In genomic region chr6:39225946-39226437, GRCh38 we compare ENCODE assay signal across 10 cellular contexts. TPM values are rescaled to one million over a fixed set of nuclear protein-coding genes. Genes with fewer than 3 reads are reported as not detected.
DNase-seq lines count a peak whose midpoint lies in the region; ATAC-seq, FAIRE-seq and TF ChIP-seq lines count a peak whose summit lies in the region.
"Had no signal": no experiment of that assay in that cellular context is flagged by ENCODE, and none has a peak within 500 bp of the region (broad histone marks: within the 10 kb centered on the region; RNA-seq: fewer than 3 reads in every experiment).

No MANE protein-coding gene starts in this region.

- TF ChIP-seq CTCF in GM10266 (IDR thresholded peaks at IDR 0.05; ENCODE audit: control insufficient read depth, insufficient read depth, low read depth, missing control alignments) (no peak), K562 (IDR thresholded peaks at IDR 0.05 in 2 of 3, conservative IDR thresholded peaks at IDR 0.05 in 1 of 3; ENCODE audit: insufficient read depth in 2 of 3, low read depth in 1 of 3, low read length in 3 of 3) (no peak)

- H3K36me3 Mint-ChIP-seq in T-cell = no peaks in the 10 kb centered on the region

- ATAC-seq in T-cell (replicated peaks in 1 of 4) = peak in 3 of 4 experiments; percentile 34 to 64 (median 56)
- ATAC-seq in K562 = peak; percentile 9
- ATAC-seq in HG03135 (IDR thresholded peaks at IDR 0.05; ENCODE audit: unreplicated experiment) = no peak
- no peak for ATAC-seq in HG03565 (IDR thresholded peaks at IDR 0.05; ENCODE audit: unreplicated experiment)
- ATAC-seq: heart right ventricle had no signal

- CTCF ChIA-PET in T-cell (lab: Charles Lee) = no interaction called here
- CTCF ChIA-PET in K562 (lab: Yijun Ruan, JAX; ENCODE audit: low intra/inter-chr PET ratio) = no interaction called here

- peaks cover under 1% of the 10 kb centered on the region for H3K9me1 ChIP-seq in K562 (ENCODE audit: control insufficient read depth, insufficient read depth, low read length)

- H3K79me2 ChIP-seq in K562 (ENCODE audit: control insufficient read depth, insufficient read depth, low read length) = peaks cover 83% of the 10 kb centered on the region

- peak overlapping the region; percentile 73 for H3K4me3 ChIP-seq in K562
- H3K4me3 ChIP-seq: heart right ventricle had no signal

- peaks cover 61 to 62% of the 10 kb centered on the region in 2 experiments for H3K4me1 ChIP-seq in K562 (replicated peaks in 1 of 2; ENCODE audit: control insufficient read depth in 2 of 2, insufficient read depth in 2 of 2, low read length in 2 of 2)

- TF ChIP-seq RAD21 in K562 (CRISPR knock-in tag; conservative IDR thresholded peaks at IDR 0.05 in 1 of 2, IDR thresholded peaks at IDR 0.05 in 1 of 2) = no peak

- in situ Hi-C loops in K562 (cut with MboI) = no loop called here

- WGBS in K562 (ENCODE audit: insufficient coverage, low coverage, missing lambda C conversion rate) = 2% methylated on average over 6 of the region's 6 CpGs

- intact Hi-C loops in K562 (cut with micrococcal nuclease) = loop anchor here (5.0 to 10.0 kb wide), 2 partner anchors 59 to 111 kb away; partner anchors contain the start of gene SAYSD1

- peak overlapping the region in 2 of 3 donors; percentile 1 to 81 for H3K4me3 Mint-ChIP-seq in T-cell

- no peaks in the 10 kb centered on the region for H3K27me3 ChIP-seq in K562 (ENCODE audit: control insufficient read depth in 2 of 2, insufficient read depth in 2 of 2, low read length in 2 of 2)

- peak overlapping the region; percentile 91 for H3K4me2 ChIP-seq in K562 (ENCODE audit: insufficient read depth, low read length)

- H3K9ac ChIP-seq in K562 (ENCODE audit: insufficient read depth in 1 of 2, low read depth in 2 of 2, low read length in 2 of 2) = peak overlapping the region; percentile 55 to 82; a peak in 3 of 4 replicates

- peaks cover 46 to 64% (median 60%) of the 10 kb centered on the region in 3 donors for H3K4me1 Mint-ChIP-seq in T-cell

- peaks cover 11% of the 10 kb centered on the region; the same call in 1 of the 2 replicates for H4K20me1 ChIP-seq in K562 (replicated peaks; ENCODE audit: control insufficient read depth, insufficient read depth, low read length)

- TF ChIP-seq POLR2A in K562 (conservative IDR thresholded peaks at IDR 0.05) = peak; percentile 52; the same call in 1 of the 2 replicates

- no peaks in the 10 kb centered on the region for H3K9me3 ChIP-seq in K562 (replicated peaks; ENCODE audit: control insufficient read depth, insufficient read depth, low read depth, low read length)
- H3K9me3 ChIP-seq: heart right ventricle had no signal

- peak overlapping the region; percentile 92 for H3K27ac ChIP-seq in K562 (ENCODE audit: extremely low read depth, low read depth, low read length)

- H2AFZ ChIP-seq in K562 (ENCODE audit: low read depth, low read length) = peak overlapping the region; percentile 32; the same call in 1 of the 2 replicates

- peak; percentile 86 for FAIRE-seq in K562 (lab: Jason Lieb, UNC)

- no peaks in the 10 kb centered on the region for H3K9me3 Mint-ChIP-seq in T-cell

- H3K27ac Mint-ChIP-seq in T-cell = peak overlapping the region; percentile 18 to 78

- POLR2A ChIA-PET in T-cell (lab: Charles Lee) = no interaction called here
- POLR2A ChIA-PET in K562 (lab: Yijun Ruan, JAX) = interaction anchor here (0.6 to 2.5 kb wide), 5 partner anchors 10 to 25 kb away, joined by 3 to 14 read pairs (median 3); no protein-coding TSS in a partner anchor

- peak; percentile 59 for DNase-seq in GM10266 (ENCODE audit: extremely low spot score)
- DNase-seq in T-cell = peak in 27 of 34 experiments; percentile 5 to 55 (median 15)
- peak; percentile 59 to 88 (median 68) for DNase-seq in K562 (ENCODE audit: extremely low read depth in 1 of 4, low spot score in 3 of 4)
- peak; percentile 49 for DNase-seq in stimulated activated CD4-positive, alpha-beta T cell treated with anti-CD3 and anti-CD28 coated beads, Interleukin-2, amount 100 ng/mL, for 4 hours (ENCODE audit: low read depth)
- DNase-seq in occipital lobe (lab: John Stamatoyannopoulos, UW) = no peak
- no peak for DNase-seq in NCI-H1105 (lab: John Stamatoyannopoulos, UW)
- DNase-seq: amniotic stem cell, heart right ventricle had no signal

- peak; percentile 40; the same call in 1 of the 2 replicates for TF ChIP-seq EP300 in K562 (IDR thresholded peaks at IDR 0.05; ENCODE audit: low read length)

- BruUV-seq in K562 (replicated peaks; lab: Mats Ljungman, UMichigan) = TSS peak; percentile 58

- peaks cover 47% of the 10 kb centered on the region for H3K36me3 ChIP-seq in K562 (ENCODE audit: control insufficient read depth, insufficient read depth, low read length)
- H3K36me3 ChIP-seq: heart right ventricle had no signal

- H3K27me3 Mint-ChIP-seq in T-cell = peaks cover 0 to 11% of the 10 kb centered on the region in 2 donors

TF ChIP-seq in K562, 482 proteins besides CTCF, POLR2A, EP300 and RAD21 (continues in another document):
- TF ChIP-seq MNT (conservative IDR thresholded peaks at IDR 0.05) (peak; percentile 75 to 85), JUND (IDR thresholded peaks at IDR 0.05; ENCODE audit: borderline replicate concordance, low read depth, low read length) (peak; percentile 96), JUND (tag; IDR thresholded peaks at IDR 0.05; ENCODE audit: borderline replicate concordance, low read depth, low read length) (peak; percentile 96), E2F4 (CRISPR knock-in tag; IDR thresholded peaks at IDR 0.05; ENCODE audit: low read depth) (0 out of 2 replicates have a peak, but pooled peaks have one; percentile 42), OTX1 (CRISPR knock-in tag; IDR thresholded peaks at IDR 0.05) (0 out of 2 replicates have a peak, but pooled peaks have one; percentile 47), TCFL5 (CRISPR knock-in tag; conservative IDR thresholded peaks at IDR 0.05) (0 out of 2 replicates have a peak, but pooled peaks have one; percentile 25), ZNF311 (CRISPR knock-in tag; IDR thresholded peaks at IDR 0.05) (0 out of 2 replicates have a peak, but pooled peaks have one; percentile 41), L3MBTL2 (IDR thresholded peaks at IDR 0.05) (peak; percentile 68), NFRKB (IDR thresholded peaks at IDR 0.05; ENCODE audit: low read depth) (0 out of 2 replicates have a peak, but pooled peaks have one; percentile 72), ZNF699 (CRISPR knock-in tag; IDR thresholded peaks at IDR 0.05; ENCODE audit: insufficient replicate concordance) (no peak)

RNA-seq across cellular contexts. Expression of gene KCNK5, which starts 3.3 kb away (rescaled TPM):
- total RNA-seq in T-cell = 1 to 10 TPM in 2 of 5 donors, under 1 TPM in 3; 0.60 to 1.1 (median 0.93) TPM
- 39.4 and 105 TPM in 2 replicates for total RNA-seq in K562 (2011; cell fraction: chromatin; rRNA removed; ENCODE audit: low replicate concordance)
- total RNA-seq in K562 (2011; cell fraction: nucleolus; rRNA removed) = 101 and 127 TPM in 2 replicates
- 65.7 and 73.6 TPM in 2 replicates for total RNA-seq in K562 (2011; cell fraction: nucleoplasm; rRNA removed)
- 35.5 and 38.0 TPM in 2 replicates for total RNA-seq in K562 (2014; rRNA removed)
- total RNA-seq in K562 (2014; rRNA removed; fragmentation: Illumina TruSeq; extraction: Trizol) = 12.7 and 15.0 TPM in 2 replicates
- 26.1 and 27.1 TPM in 2 replicates for total RNA-seq in K562 (2015; rRNA removed; fragmentation: Illumina TruSeq; extraction: Trizol)
- total RNA-seq in K562 (2021) = 41.6 and 45.8 TPM in 2 replicates
- 17.5 and 24.6 TPM in 2 replicates for polyA plus RNA-seq in K562 (2011; rRNA removed)
- 21.1 and 29.2 TPM in 2 replicates for polyA plus RNA-seq in K562 (2011; cell fraction: cytosol; rRNA removed)
- polyA plus RNA-seq in K562 (2011; cell fraction: nucleus; rRNA removed) = 43.7 and 67.2 TPM in 2 replicates
- 31.4 and 32.9 TPM in 2 replicates for polyA plus RNA-seq in K562 (2012)
- polyA plus RNA-seq in K562 (2014; fragmentation: Illumina TruSeq; extraction: Trizol) = 25.8 and 31.8 TPM in 2 replicates
- 1 to 10 TPM; 1.5 to 1.9 TPM for polyA plus RNA-seq in K562 (2014; fragmentation: Nextera tagmentation; extraction: Ambion mirVana)
- 25.6 and 31.5 TPM in 2 replicates for polyA plus RNA-seq in K562 (2014; rRNA removed)
- 19.7 and 25.9 TPM in 2 replicates for polyA minus RNA-seq in K562 (2011; rRNA and poly(A)+ RNA removed)
- polyA minus RNA-seq in K562 (2011; cell fraction: cytosol; rRNA and poly(A)+ RNA removed) = 29.4 and 31.6 TPM in 2 replicates
- polyA minus RNA-seq in K562 (2011; cell fraction: nucleus; rRNA and poly(A)+ RNA removed) = 22.3 and 24.7 TPM in 2 replicates
- 0.16 TPM for total RNA-seq in occipital lobe

Comparison
In these comparisons a context has a peak if more than half of its experiments do, and no peak if none do; other contexts are left out.
1. DNase-seq: peak in GM10266 (single experiment), T-cell (27 of 34), K562 (4 of 4) and stimulated activated CD4-positive, alpha-beta T cell treated with anti-CD3 and anti-CD28 coated beads, Interleukin-2, amount 100 ng/mL, for 4 hours (single experiment); none in occipital lobe (single experiment) and NCI-H1105 (single experiment).
2. ATAC-seq: peak in T-cell (3 of 4) and K562 (single experiment); none in HG03135 (single experiment) and HG03565 (single experiment).
3. RNA of gene KCNK5, which starts 3.3 kb away (total RNA-seq): 12.7 to 127 TPM in K562; 0.60 to 1.1 TPM in T-cell and 0.16 TPM in occipital lobe (single experiment); every median in the first group is over 4 times any median in the second.